19 cellular contexts compared by ENCODE assay signal in genomic region chr7:47817922-47818321, GRCh38.
A peak's percentile ranks its signal among the peaks of the same experiment; 100 is the strongest.
DNase-seq lines count a peak whose midpoint lies in the region; ATAC-seq, FAIRE-seq and TF ChIP-seq lines count a peak whose summit lies in the region.
"Had no signal": no experiment of that assay in that cellular context is flagged by ENCODE, and none has a peak within 500 bp of the region (broad histone marks: within the 10 kb centered on the region; RNA-seq: fewer than 3 reads in every experiment).

No MANE protein-coding gene starts in this region.

- TF ChIP-seq EP300 in HepG2 (IDR thresholded peaks at IDR 0.05; ENCODE audit: low read depth in 2 of 2, low read length in 2 of 2), result no peak
- TF ChIP-seq EP300 in HepG2 (CRISPR knock-in tag; IDR thresholded peaks at IDR 0.05; ENCODE audit: borderline replicate concordance), result no peak

- TF ChIP-seq RAD21 in liver (IDR thresholded peaks at IDR 0.05) (peak; percentile 15 to 16), HepG2 (CRISPR knock-in tag; IDR thresholded peaks at IDR 0.05) (no peak)

- H2AFZ ChIP-seq in HepG2 (ENCODE audit: low read length), result no peak overlapping the region

- in situ Hi-C loops in HepG2 (cut with HindIII; ENCODE audit: extremely low pct_ligation_motif_present, low pct_unique_long_range_greater_than_20kb), result no loop called here
- in situ Hi-C loops in KBM-7 (cut with MboI; ENCODE audit: low pct_unique_long_range_greater_than_20kb, low sequenced_read_pairs), result loop anchor here (25.0 kb wide), 1 partner anchor 356 kb away; no protein-coding TSS in a partner anchor

- intact Hi-C loops in HepG2 (cut with micrococcal nuclease; ENCODE audit: unreplicated experiment), result loop anchor here (5.0 to 10.0 kb wide), 3 partner anchors 213 to 371 kb away; partner anchors contain the start of gene TNS3

- no peak overlapping the region for H3K27ac ChIP-seq in liver (ENCODE audit: low read depth in 1 of 2, low read length in 2 of 2)
- H3K27ac ChIP-seq in HepG2 (ENCODE audit: extremely low read length, insufficient read depth, low read length), result no peak overlapping the region
- H3K27ac ChIP-seq: stomach, transverse colon had no signal

- no peak for FAIRE-seq in HepG2 (lab: Jason Lieb, UNC)
- FAIRE-seq: D721Med had no signal

- POLR2A ChIA-PET in HepG2 (lab: Yijun Ruan, JAX), result no interaction called here

- H3K27me3 ChIP-seq in liver (ENCODE audit: control insufficient read depth in 4 of 4, insufficient read depth in 4 of 4, low read length in 3 of 4) (no peaks in the 10 kb centered on the region), HepG2 (ENCODE audit: control insufficient read depth in 1 of 2, insufficient read depth in 2 of 2, low read length in 2 of 2) (no peaks in the 10 kb centered on the region), adipocyte (replicated peaks; ENCODE audit: control insufficient read depth, insufficient read depth, low read length) (no peaks in the 10 kb centered on the region)
- H3K27me3 ChIP-seq: stomach, transverse colon had no signal

- H3K9ac ChIP-seq in liver (ENCODE audit: low read depth in 1 of 2, low read length in 2 of 2), result no peak overlapping the region
- H3K9ac ChIP-seq in HepG2 (ENCODE audit: insufficient read depth, low read depth, low read length), result no peak overlapping the region
- H3K9ac ChIP-seq in adipocyte (ENCODE audit: low read length), result no peak overlapping the region

- H4K20me1 ChIP-seq in HepG2 (ENCODE audit: insufficient read depth, low read length), result no peaks in the 10 kb centered on the region

- H3K79me2 ChIP-seq in HepG2 (ENCODE audit: insufficient read depth, low read length), result no peaks in the 10 kb centered on the region

- H3K4me2 ChIP-seq in HepG2 (ENCODE audit: low read depth, low read length), result no peak overlapping the region

- H3K36me3 ChIP-seq in liver (ENCODE audit: control insufficient read depth in 4 of 4, insufficient read depth in 3 of 4, low read depth in 1 of 4, low read length in 3 of 4), result no peaks in the 10 kb centered on the region
- H3K36me3 ChIP-seq in HepG2 (replicated peaks in 1 of 2; ENCODE audit: control insufficient read depth in 1 of 2, insufficient read depth in 2 of 2, low read length in 2 of 2), result no peaks in the 10 kb centered on the region
- no peaks in the 10 kb centered on the region for H3K36me3 ChIP-seq in adipocyte (ENCODE audit: control insufficient read depth, insufficient read depth, low read length, severe bottlenecking)
- H3K36me3 ChIP-seq: stomach, transverse colon had no signal

- no peaks in the 10 kb centered on the region for H3K9me3 ChIP-seq in liver (ENCODE audit: control insufficient read depth in 4 of 4, low read length in 3 of 4)
- H3K9me3 ChIP-seq in HepG2 (ENCODE audit: low read length), result no peaks in the 10 kb centered on the region
- H3K9me3 ChIP-seq in adipocyte (ENCODE audit: control insufficient read depth, low read length), result no peaks in the 10 kb centered on the region
- H3K9me3 ChIP-seq: stomach, transverse colon had no signal

- 89% methylated on average over 3 of the region's 3 CpGs for whole genome bisulfite sequencing in liver
- WGBS in HepG2 (ENCODE audit: low lambda C conversion rate), result 96% methylated on average over 3 of the region's 3 CpGs

- TF ChIP-seq CTCF in liver (IDR thresholded peaks at IDR 0.05; ENCODE audit: low read depth, low read length, missing input control) (no peak), HepG2 (CRISPR knock-in tag; IDR thresholded peaks at IDR 0.05) (no peak)

- DNase-seq in HepG2 (ENCODE audit: low spot score) (no peak), adipocyte (ENCODE audit: low read depth) (peak; percentile 54), left lobe of liver (ENCODE audit: low spot score) (peak; percentile 52), KBM-7 (no peak), kidney tubule cell (ENCODE audit: low spot score) (no peak), AML-193 (lab: John Stamatoyannopoulos, UW) (no peak)
- DNase-seq: ACHN; activated gamma-delta T cell treated with Interleukin-2 at 50 U/mL for 16 hours; activated T-cell treated with anti-CD3 and anti-CD28 coated beads, Interleukin-2, amount 50 U/mL, for 1 hour; amniotic stem cell; dermis blood vessel endothelial cell; kidney glomerular epithelial cell; NCI-H1417; SHP77; stomach; transverse colon had no signal

- CTCF ChIA-PET in HepG2 (lab: Yijun Ruan, JAX; ENCODE audit: low intra/inter-chr PET ratio, low total read pairs), result no interaction called here

- no TSS peak for BruUV-seq in HepG2 (replicated peaks; lab: Mats Ljungman, UMichigan)

- no peak for ATAC-seq in HepG2
- peak; percentile 47 for ATAC-seq in left lobe of liver
- no peak for ATAC-seq in HG03039 (IDR thresholded peaks at IDR 0.05; ENCODE audit: unreplicated experiment)

- TF ChIP-seq POLR2A in HepG2 (IDR thresholded peaks at IDR 0.05; ENCODE audit: insufficient read depth in 1 of 2, low read depth in 2 of 2, low read length in 2 of 2), result no peak

- no peak overlapping the region for H3K4me3 ChIP-seq in liver (ENCODE audit: low read depth in 1 of 3, low read length in 3 of 3)
- no peak overlapping the region for H3K4me3 ChIP-seq in HepG2 (replicated peaks in 1 of 3; ENCODE audit: insufficient read depth in 1 of 3, low read depth in 2 of 3, low read length in 3 of 3)
- no peak overlapping the region for H3K4me3 ChIP-seq in adipocyte (ENCODE audit: low read length)
- H3K4me3 ChIP-seq: stomach, transverse colon had no signal

- peaks cover 0 to 2% (median 0%) of the 10 kb centered on the region in 4 donors for H3K4me1 ChIP-seq in liver (ENCODE audit: control insufficient read depth in 4 of 4, insufficient read depth in 4 of 4, low read length in 3 of 4)
- H3K4me1 ChIP-seq in HepG2 (ENCODE audit: insufficient read depth, low read length), result peaks cover 31% of the 10 kb centered on the region
- peaks cover 5% of the 10 kb centered on the region for H3K4me1 ChIP-seq in adipocyte (ENCODE audit: control insufficient read depth, insufficient read depth, low read length)

TF ChIP-seq in liver, 16 proteins besides CTCF, POLR2A, EP300 and RAD21 (continues in another document):
- TF ChIP-seq FOXA2 (IDR thresholded peaks at IDR 0.05) (no peak), REST (IDR thresholded peaks at IDR 0.05) (no peak), HNF4A (conservative IDR thresholded peaks at IDR 0.05) (no peak), RXRA (IDR thresholded peaks at IDR 0.05) (no peak), FOXA1 (IDR thresholded peaks at IDR 0.05) (no peak), JUND (IDR thresholded peaks at IDR 0.05) (no peak)

TF ChIP-seq in HepG2, 621 proteins besides CTCF, POLR2A, EP300 and RAD21:
- TF ChIP-seq ZNF143 (CRISPR knock-in tag; IDR thresholded peaks at IDR 0.05) (no peak), HNRNPUL1 (IDR thresholded peaks at IDR 0.05; ENCODE audit: low read depth, low read length) (no peak), NFYB (CRISPR knock-in tag; IDR thresholded peaks at IDR 0.05) (no peak), ZNF260 (CRISPR knock-in tag; IDR thresholded peaks at IDR 0.05; ENCODE audit: borderline replicate concordance, low read depth) (no peak), ZNF576 (CRISPR knock-in tag; IDR thresholded peaks at IDR 0.05) (no peak), ZFP36L1 (CRISPR knock-in tag; IDR thresholded peaks at IDR 0.05) (no peak), ZNF501 (CRISPR knock-in tag; IDR thresholded peaks at IDR 0.05) (no peak), MYNN (CRISPR knock-in tag; IDR thresholded peaks at IDR 0.05; ENCODE audit: low read depth) (no peak), ADNP (CRISPR knock-in tag; IDR thresholded peaks at IDR 0.05) (no peak), ASH2L (IDR thresholded peaks at IDR 0.05; ENCODE audit: insufficient read length, low read depth, low read length) (no peak), ZBTB33 (CRISPR knock-in tag; IDR thresholded peaks at IDR 0.05) (no peak), ATF1 (CRISPR knock-in tag; IDR thresholded peaks at IDR 0.05) (no peak)
- TF ChIP-seq, protein P1, sequence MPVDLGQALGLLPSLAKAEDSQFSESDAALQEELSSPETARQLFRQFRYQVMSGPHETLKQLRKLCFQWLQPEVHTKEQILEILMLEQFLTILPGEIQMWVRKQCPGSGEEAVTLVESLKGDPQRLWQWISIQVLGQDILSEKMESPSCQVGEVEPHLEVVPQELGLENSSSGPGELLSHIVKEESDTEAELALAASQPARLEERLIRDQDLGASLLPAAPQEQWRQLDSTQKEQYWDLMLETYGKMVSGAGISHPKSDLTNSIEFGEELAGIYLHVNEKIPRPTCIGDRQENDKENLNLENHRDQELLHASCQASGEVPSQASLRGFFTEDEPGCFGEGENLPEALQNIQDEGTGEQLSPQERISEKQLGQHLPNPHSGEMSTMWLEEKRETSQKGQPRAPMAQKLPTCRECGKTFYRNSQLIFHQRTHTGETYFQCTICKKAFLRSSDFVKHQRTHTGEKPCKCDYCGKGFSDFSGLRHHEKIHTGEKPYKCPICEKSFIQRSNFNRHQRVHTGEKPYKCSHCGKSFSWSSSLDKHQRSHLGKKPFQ (CRISPR knock-in tag; IDR thresholded peaks at IDR 0.05; ENCODE audit: insufficient replicate concordance), result no peak
TF ChIP-seq in HepG2: peak in this region for 0.

Comparison
In these comparisons a context has a peak if more than half of its experiments do, and no peak if none do; other contexts are left out.
1. DNase-seq: peak in adipocyte (single experiment) and left lobe of liver (single experiment); none in HepG2 (single experiment), KBM-7 (single experiment), kidney tubule cell (single experiment) and AML-193 (0 of 2).